Comparison of ENCODE assay signal across 8 cellular contexts in genomic region chr2:207624170-207625013, GRCh38. TPM values are rescaled to one million over a fixed set of nuclear protein-coding genes. Genes with fewer than 3 reads are reported as not detected.
DNase-seq lines count a peak whose midpoint lies in the region; ATAC-seq and TF ChIP-seq lines count a peak whose summit lies in the region.

No MANE protein-coding gene starts in this region.

- peak overlapping the region; percentile 93 for H3K4me3 Mint-ChIP-seq in Caco-2 (ENCODE audit: unreplicated experiment)
- H3K4me3 Mint-ChIP-seq in activated T-helper 2 cell treated with anti-CD3 and anti-CD28 coated beads, Interferon-gamma antibody, Interleukin-2, Interleukin-4, amounts not matched to agents 10 μg/mL and 5 μg/mL and 100 μg/mL, durations not matched to agents 14 hours and 24 hours and 36 hours (ENCODE audit: low read depth), result peak overlapping the region; percentile 84
- H3K4me3 Mint-ChIP-seq in naive thymus-derived CD4-positive, alpha-beta T cell, result peak overlapping the region; percentile 89 to 95 (median 93)

- peak; percentile 73 to 76 for DNase-seq in Caco-2
- peak; percentile 79 to 92 (median 87) for DNase-seq in Peyer's patch
- DNase-seq in activated T-helper 2 cell treated with anti-CD3 and anti-CD28 coated beads, Interferon-gamma antibody, Interleukin-2, Interleukin-4, amounts not matched to agents 10 μg/mL and 5 μg/mL and 100 μg/mL, durations not matched to agents 14 hours and 24 hours and 36 hours (ENCODE audit: low spot score), result peak; percentile 67
- peak; percentile 61 for DNase-seq in fibroblast of mammary gland (ENCODE audit: low read depth)
- DNase-seq in naive thymus-derived CD4-positive, alpha-beta T cell, result peak in 8 of 9 donors; percentile 54 to 72 (median 70)
- peak; percentile 54 for DNase-seq in stimulated activated naive CD4-positive, alpha-beta T cell treated with Interleukin-2 at 50 U/mL for 16 hours (lab: John Stamatoyannopoulos, UW)

- peak overlapping the region; percentile 92 for H3K27ac Mint-ChIP-seq in Caco-2 (ENCODE audit: unreplicated experiment)
- peak overlapping the region; percentile 93 for H3K27ac Mint-ChIP-seq in activated T-helper 2 cell treated with anti-CD3 and anti-CD28 coated beads, Interferon-gamma antibody, Interleukin-2, Interleukin-4, amounts not matched to agents 10 μg/mL and 5 μg/mL and 100 μg/mL, durations not matched to agents 14 hours and 24 hours and 36 hours
- H3K27ac Mint-ChIP-seq in naive thymus-derived CD4-positive, alpha-beta T cell, result peak overlapping the region; percentile 84 to 96 (median 94)

- peaks cover 37% of the 10 kb centered on the region for H3K36me3 Mint-ChIP-seq in Caco-2 (ENCODE audit: insufficient read depth, unreplicated experiment)
- peaks cover 41% of the 10 kb centered on the region for H3K36me3 Mint-ChIP-seq in activated T-helper 2 cell treated with anti-CD3 and anti-CD28 coated beads, Interferon-gamma antibody, Interleukin-2, Interleukin-4, amounts not matched to agents 10 μg/mL and 5 μg/mL and 100 μg/mL, durations not matched to agents 14 hours and 24 hours and 36 hours (ENCODE audit: low read depth)
- peaks cover 0 to 14% (median 11%) of the 10 kb centered on the region in 5 donors for H3K36me3 Mint-ChIP-seq in naive thymus-derived CD4-positive, alpha-beta T cell

- H3K27me3 Mint-ChIP-seq in Caco-2 (ENCODE audit: insufficient read depth, unreplicated experiment), result no peaks in the 10 kb centered on the region
- H3K27me3 Mint-ChIP-seq in activated T-helper 2 cell treated with anti-CD3 and anti-CD28 coated beads, Interferon-gamma antibody, Interleukin-2, Interleukin-4, amounts not matched to agents 10 μg/mL and 5 μg/mL and 100 μg/mL, durations not matched to agents 14 hours and 24 hours and 36 hours (ENCODE audit: low read depth), result no peaks in the 10 kb centered on the region
- H3K27me3 Mint-ChIP-seq in naive thymus-derived CD4-positive, alpha-beta T cell, result peaks cover 0 to 2% (median 0%) of the 10 kb centered on the region in 5 donors

- TF ChIP-seq CTCF in Caco-2 (IDR thresholded peaks at IDR 0.05; ENCODE audit: insufficient read depth in 1 of 2, low read depth in 1 of 2, low read length in 1 of 2, severe bottlenecking in 1 of 2, unreplicated experiment in 1 of 2) (no peak), Peyer's patch (IDR thresholded peaks at IDR 0.05) (no peak), fibroblast of mammary gland (conservative IDR thresholded peaks at IDR 0.05; ENCODE audit: control insufficient read depth, insufficient read depth, low read depth, low read length) (no peak)

- CTCF ChIA-PET in Caco-2 (lab: Charles Lee), result interaction anchor here (0.6 to 2.2 kb wide), 10 partner anchors 20 to 1428 kb away, joined by 3 to 31 read pairs (median 6); partner anchors contain the start of genes CCNYL1 and CREB1
- CTCF ChIA-PET in naive thymus-derived CD4-positive, alpha-beta T cell (lab: Charles Lee), result interaction anchor here (0.6 to 1.7 kb wide), 7 partner anchors 9 to 101 kb away, joined by 3 to 6 read pairs (median 3); partner anchors contain the start of gene CCNYL1

- peaks cover 10% of the 10 kb centered on the region for H3K4me1 Mint-ChIP-seq in Caco-2 (ENCODE audit: low read depth, unreplicated experiment)
- H3K4me1 Mint-ChIP-seq in activated T-helper 2 cell treated with anti-CD3 and anti-CD28 coated beads, Interferon-gamma antibody, Interleukin-2, Interleukin-4, amounts not matched to agents 10 μg/mL and 5 μg/mL and 100 μg/mL, durations not matched to agents 14 hours and 24 hours and 36 hours (ENCODE audit: low read depth), result peaks cover 41% of the 10 kb centered on the region
- H3K4me1 Mint-ChIP-seq in naive thymus-derived CD4-positive, alpha-beta T cell, result peaks cover 36 to 61% (median 48%) of the 10 kb centered on the region in 7 donors

- H3K27ac ChIP-seq in Peyer's patch, result peak overlapping the region; percentile 91 to 99 (median 96)
- H3K27ac ChIP-seq in naive thymus-derived CD4-positive, alpha-beta T cell (ENCODE audit: low read depth, low read length), result peak overlapping the region; percentile 99

- intact Hi-C loops in Caco-2 (cut with micrococcal nuclease; ENCODE audit: unreplicated experiment), result loop anchor here (1.0 to 10.0 kb wide), 10 partner anchors 16 to 642 kb away; partner anchors contain the start of genes CCNYL1, CREB1 and PIKFYVE
- intact Hi-C loops in activated T-helper 2 cell treated with anti-CD3 and anti-CD28 coated beads, Interferon-gamma antibody, Interleukin-2, Interleukin-4, amounts not matched to agents 10 μg/mL and 5 μg/mL and 100 μg/mL, durations not matched to agents 14 hours and 24 hours and 36 hours (cut with micrococcal nuclease), result loop anchor here (1.0 to 10.0 kb wide), 10 partner anchors 87 to 859 kb away; partner anchors contain the start of genes CCNYL1, CREB1, FASTKD2 and KLF7
- intact Hi-C loops in naive thymus-derived CD4-positive, alpha-beta T cell (cut with micrococcal nuclease), result loop anchor here (1.0 to 10.0 kb wide), 16 partner anchors 48 to 1539 kb away; partner anchors contain the start of genes CCNYL1 (in 2 of the 2), CREB1 (in 2 of the 2), FASTKD2 (in 2 of the 2) and FZD5 (in 2 of the 2)

- H3K36me3 ChIP-seq in Caco-2 (ENCODE audit: control insufficient read depth, insufficient read depth, low read length) (peaks cover 2% of the 10 kb centered on the region), Peyer's patch (peaks cover 0 to 3% (median 0%) of the 10 kb centered on the region in 3 donors)
- H3K36me3 ChIP-seq in naive thymus-derived CD4-positive, alpha-beta T cell (ENCODE audit: control insufficient read depth in 2 of 3, insufficient read depth in 3 of 3, low read length in 3 of 3), result peaks cover 0 to 22% (median 0%) of the 10 kb centered on the region in 3 experiments

- H3K4me1 ChIP-seq in Caco-2 (no peaks in the 10 kb centered on the region; the same call in 1 of the 2 replicates), Peyer's patch (peaks cover 0 to 7% (median 5%) of the 10 kb centered on the region in 4 donors)
- H3K4me1 ChIP-seq in naive thymus-derived CD4-positive, alpha-beta T cell (ENCODE audit: control insufficient read depth in 2 of 2, insufficient read depth in 2 of 2, low read length in 2 of 2), result peaks cover 4 to 10% of the 10 kb centered on the region in 2 donors

- H3K9me3 Mint-ChIP-seq in Caco-2 (ENCODE audit: unreplicated experiment), result no peaks in the 10 kb centered on the region
- no peaks in the 10 kb centered on the region for H3K9me3 Mint-ChIP-seq in activated T-helper 2 cell treated with anti-CD3 and anti-CD28 coated beads, Interferon-gamma antibody, Interleukin-2, Interleukin-4, amounts not matched to agents 10 μg/mL and 5 μg/mL and 100 μg/mL, durations not matched to agents 14 hours and 24 hours and 36 hours
- H3K9me3 Mint-ChIP-seq in naive thymus-derived CD4-positive, alpha-beta T cell, result no peaks in the 10 kb centered on the region

- TSS peak; percentile 49 for BruUV-seq in Caco-2 (replicated peaks; lab: Mats Ljungman, UMichigan)

- H3K4me3 ChIP-seq in Caco-2 (ENCODE audit: low read depth, low read length), result peak overlapping the region; percentile 93
- H3K4me3 ChIP-seq in Peyer's patch, result peak overlapping the region; percentile 72 to 98 (median 88)
- H3K4me3 ChIP-seq in fibroblast of mammary gland (ENCODE audit: control insufficient read depth, low read depth, low read length), result peak overlapping the region; percentile 81
- peak overlapping the region; percentile 92 for H3K4me3 ChIP-seq in naive thymus-derived CD4-positive, alpha-beta T cell (ENCODE audit: low read length)

- POLR2A ChIA-PET in Caco-2 (lab: Charles Lee), result interaction anchor here (0.5 to 3.3 kb wide), 11 partner anchors 8 to 159 kb away, joined by 3 to 69 read pairs (median 6); partner anchors contain the start of genes CCNYL1 and CREB1
- POLR2A ChIA-PET in naive thymus-derived CD4-positive, alpha-beta T cell (lab: Charles Lee), result interaction anchor here (0.7 to 4.3 kb wide), 15 partner anchors 11 to 1539 kb away, joined by 3 to 89 read pairs (median 5); partner anchors contain the start of genes CCNYL1, CREB1, FASTKD2 and INO80D

- H3K27me3 ChIP-seq in Caco-2 (replicated peaks; ENCODE audit: control insufficient read depth, insufficient read depth, low read length) (no peaks in the 10 kb centered on the region), Peyer's patch (no peaks in the 10 kb centered on the region)
- no peaks in the 10 kb centered on the region for H3K27me3 ChIP-seq in naive thymus-derived CD4-positive, alpha-beta T cell (ENCODE audit: control insufficient read depth in 2 of 2, insufficient read depth in 2 of 2, low read length in 2 of 2)

- H3K9me3 ChIP-seq in Caco-2 (no peaks in the 10 kb centered on the region), Peyer's patch (no peaks in the 10 kb centered on the region)
- no peaks in the 10 kb centered on the region for H3K9me3 ChIP-seq in naive thymus-derived CD4-positive, alpha-beta T cell (ENCODE audit: control insufficient read depth in 2 of 3, low read length in 3 of 3)

- ATAC-seq in GM19455 (IDR thresholded peaks at IDR 0.05; ENCODE audit: unreplicated experiment) (peak; percentile 44), HG03571 (IDR thresholded peaks at IDR 0.05; ENCODE audit: unreplicated experiment) (peak; percentile 38)
- ATAC-seq in naive thymus-derived CD4-positive, alpha-beta T cell, result peak; percentile 39

- peak in 1 of 2 donors; percentile 48 for TF ChIP-seq POLR2A in Peyer's patch (IDR thresholded peaks at IDR 0.05)

RNA-seq across cellular contexts. Expression of gene METTL21A, which starts 0.8 kb away (rescaled TPM):
- 31.0 and 34.0 TPM in 2 replicates for total RNA-seq in Caco-2 (2022)
- 10 to 100 TPM in 2 of 4 donors, 1 to 10 TPM in 2; 7.0 to 23.1 (median 9.0) TPM for total RNA-seq in Peyer's patch
- total RNA-seq in activated T-helper 2 cell treated with anti-CD3 and anti-CD28 coated beads, Interferon-gamma antibody, Interleukin-2, Interleukin-4, amounts not matched to agents 10 μg/mL and 5 μg/mL and 100 μg/mL, durations not matched to agents 14 hours and 24 hours and 36 hours, result 32.1 and 35.1 TPM in 2 replicates
- total RNA-seq in naive thymus-derived CD4-positive, alpha-beta T cell, result 10 to 100 TPM; 14.6 to 20.5 (median 19.6) TPM
- polyA plus RNA-seq in naive thymus-derived CD4-positive, alpha-beta T cell, result 10 to 100 TPM; 39.9 to 40.2 TPM

Comparison
In these comparisons a context has a peak if more than half of its experiments do, and no peak if none do; other contexts are left out.
1. Peak in every context shown above with its lines: DNase-seq, ATAC-seq, H3K4me3 ChIP-seq and H3K27ac ChIP-seq.